ENCODE assay signal across 22 cellular contexts in genomic region chr13:61144301-61144700, GRCh38.
"Had no signal": no experiment of that assay in that cellular context is flagged by ENCODE, and none has a peak within 500 bp of the region (broad histone marks: within the 10 kb centered on the region; RNA-seq: fewer than 3 reads in every experiment).

No MANE protein-coding gene starts in this region.

- H3K27me3 Mint-ChIP-seq: natural killer cell treated with Interleukin-12 subunit alpha and Interleukin-12 subunit beta and Interleukin-15 and Interleukin-18, amount 100 ng/mL, for 72 hours; progenitor cell of endocrine pancreas; stimulated activated memory B cell treated with anti-CD40 and anti-IgM and Interleukin-4, amounts not matched to agents 10 μg/mL and 1 μg/mL and 100 μg/mL, for 72 hours; stimulated activated naive CD8-positive, alpha-beta T cell treated with anti-CD3 and anti-CD28 coated beads, Interleukin-15, amount 100 ng/mL, for 72 hours had no signal

- H3K27ac Mint-ChIP-seq: natural killer cell treated with Interleukin-12 subunit alpha and Interleukin-12 subunit beta and Interleukin-15 and Interleukin-18, amount 100 ng/mL, for 72 hours; neural progenitor cell; progenitor cell of endocrine pancreas; stimulated activated memory B cell treated with anti-CD40 and anti-IgM and Interleukin-4, amounts not matched to agents 10 μg/mL and 1 μg/mL and 100 μg/mL, for 72 hours; stimulated activated naive CD8-positive, alpha-beta T cell treated with anti-CD3 and anti-CD28 coated beads, Interleukin-15, amount 100 ng/mL, for 72 hours had no signal

- H3K4me3 Mint-ChIP-seq: natural killer cell treated with Interleukin-12 subunit alpha and Interleukin-12 subunit beta and Interleukin-15 and Interleukin-18, amount 100 ng/mL, for 72 hours; neural progenitor cell; stimulated activated memory B cell treated with anti-CD40 and anti-IgM and Interleukin-4, amounts not matched to agents 10 μg/mL and 1 μg/mL and 100 μg/mL, for 72 hours; stimulated activated naive CD8-positive, alpha-beta T cell treated with anti-CD3 and anti-CD28 coated beads, Interleukin-15, amount 100 ng/mL, for 72 hours had no signal

- H3K9ac ChIP-seq: neural progenitor cell had no signal

- H3K27ac ChIP-seq: colonic mucosa, left lung, neural progenitor cell, pancreas, spleen, testis, transverse colon had no signal

- H3K36me3 ChIP-seq: colonic mucosa, left lung, neural progenitor cell, pancreas, spleen, transverse colon had no signal

- H3K36me3 Mint-ChIP-seq: neural progenitor cell; stimulated activated memory B cell treated with anti-CD40 and anti-IgM and Interleukin-4, amounts not matched to agents 10 μg/mL and 1 μg/mL and 100 μg/mL, for 72 hours had no signal

- H3K4me3 ChIP-seq: colonic mucosa, left lung, lung, neural progenitor cell, pancreas, spleen, testis, transverse colon had no signal

- H3K4me1 Mint-ChIP-seq: stimulated activated memory B cell treated with anti-CD40 and anti-IgM and Interleukin-4, amounts not matched to agents 10 μg/mL and 1 μg/mL and 100 μg/mL, for 72 hours; stimulated activated naive CD8-positive, alpha-beta T cell treated with anti-CD3 and anti-CD28 coated beads, Interleukin-15, amount 100 ng/mL, for 72 hours had no signal

- H3K4me1 ChIP-seq: colonic mucosa, left lung, pancreas, spleen, testis, transverse colon had no signal

- H3K9me3 ChIP-seq: colonic mucosa, pancreas, testis, transverse colon had no signal

- DNase-seq: cerebellar nuclear complex; colonic mucosa; dermis blood vessel endothelial cell; hippocampal formation; mesenchymal stem cell; midbrain; occipital lobe; spleen; stimulated activated CD4-positive, alpha-beta T cell treated with anti-CD3 and anti-CD28 coated beads, Interleukin-15, amount 100 ng/mL, for 24 hours; stimulated activated CD4-positive, alpha-beta T cell treated with anti-CD3 and anti-CD28 coated beads, Interleukin-1b, Interleukin-23, amount 100 ng/mL, for 48 hours; stimulated activated CD4-positive, alpha-beta T cell treated with anti-CD3 and anti-CD28 coated beads, Interleukin-4, amount 100 ng/mL, for 24 hours; stimulated activated naive CD8-positive, alpha-beta T cell treated with anti-CD3 and anti-CD28 coated beads, Interleukin-15, amount 100 ng/mL, for 72 hours; testis; transverse colon had no signal

- H3K27me3 ChIP-seq: colonic mucosa, left lung, neural progenitor cell, pancreas, spleen, testis, transverse colon had no signal

- ATAC-seq: left lung; natural killer cell treated with Interleukin-12 subunit alpha and Interleukin-12 subunit beta and Interleukin-15 and Interleukin-18, amount 100 ng/mL, for 72 hours; pancreas; sciatic nerve; stimulated activated memory B cell treated with anti-CD40 and anti-IgM and Interleukin-4, amounts not matched to agents 10 μg/mL and 1 μg/mL and 100 μg/mL, for 72 hours; stimulated activated naive CD8-positive, alpha-beta T cell treated with anti-CD3 and anti-CD28 coated beads, Interleukin-15, amount 100 ng/mL, for 72 hours had no signal
